8 cellular contexts compared by ENCODE assay signal in the genomic region with DNA sequence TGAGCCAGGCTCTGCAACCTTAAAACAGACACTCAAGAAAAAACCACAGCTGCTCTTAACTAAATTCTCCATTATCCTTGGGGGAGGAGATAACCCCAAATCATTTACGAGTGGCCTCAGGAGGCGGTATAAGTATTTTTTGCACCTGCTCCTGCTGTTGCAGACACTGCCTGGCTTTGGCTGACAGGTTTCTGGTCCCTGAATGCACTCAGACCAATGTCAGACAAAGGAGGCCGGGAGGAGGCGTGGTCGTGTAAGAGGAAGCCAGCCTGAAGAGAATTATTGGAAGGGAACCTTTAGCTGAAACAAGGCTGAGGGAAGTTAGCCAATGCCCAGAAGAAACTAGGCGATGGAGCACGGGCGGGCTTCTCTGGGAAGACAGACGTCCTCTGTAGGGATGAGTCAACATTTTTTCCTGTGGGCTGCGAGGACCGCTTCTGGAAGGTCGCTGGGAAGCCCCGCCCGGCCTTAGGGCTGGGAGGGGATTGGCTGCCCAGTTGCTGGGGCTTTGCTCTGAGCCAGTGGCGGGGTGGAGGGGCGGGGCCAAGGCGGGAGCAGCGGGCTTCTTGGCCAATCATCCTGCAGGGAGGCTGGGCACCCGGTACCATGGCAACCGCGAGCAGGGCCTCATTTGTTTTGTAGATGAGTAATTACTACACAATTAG.
A peak's percentile ranks its signal among the peaks of the same experiment; 100 is the strongest.
DNase-seq lines count a peak whose midpoint lies in the region; ATAC-seq and TF ChIP-seq lines count a peak whose summit lies in the region.

No MANE protein-coding gene starts in this region.

- H3K27me3 ChIP-seq in transverse colon: no peaks in the 10 kb centered on the region

- H3K36me3 Mint-ChIP-seq in Calu3 (ENCODE audit: insufficient read depth, unreplicated experiment) (peaks cover 12% of the 10 kb centered on the region), nephron (ENCODE audit: low read depth) (peaks cover 11% of the 10 kb centered on the region)
- no peaks in the 10 kb centered on the region for H3K36me3 Mint-ChIP-seq in activated naive CD8-positive, alpha-beta T cell treated with anti-CD3 and anti-CD28 coated beads, Interleukin-2, amount 50 U/mL, for 24 hours (ENCODE audit: low read depth)

- H3K27ac ChIP-seq in transverse colon: peak overlapping the region; percentile 71 to 79 (median 76)

- H3K27me3 Mint-ChIP-seq in Calu3 (ENCODE audit: unreplicated experiment) (no peaks in the 10 kb centered on the region), nephron (ENCODE audit: low read depth) (peaks cover 7% of the 10 kb centered on the region)
- H3K27me3 Mint-ChIP-seq in activated naive CD8-positive, alpha-beta T cell treated with anti-CD3 and anti-CD28 coated beads, Interleukin-2, amount 50 U/mL, for 24 hours: no peaks in the 10 kb centered on the region

- H3K36me3 ChIP-seq in transverse colon: no peaks in the 10 kb centered on the region

- H3K27ac Mint-ChIP-seq in Calu3 (ENCODE audit: unreplicated experiment): peak overlapping the region; percentile 88
- H3K27ac Mint-ChIP-seq in activated naive CD8-positive, alpha-beta T cell treated with anti-CD3 and anti-CD28 coated beads, Interleukin-2, amount 50 U/mL, for 24 hours: no peak overlapping the region
- H3K27ac Mint-ChIP-seq in nephron: peak overlapping the region; percentile 88 to 96 (median 94)

- 30% methylated on average over 21 of the region's 21 CpGs; no CpG with 5 or more reads in 1 of the 2 donors for WGBS in transverse colon (ENCODE audit: low coverage in 1 of 2), 2 donors

- in situ Hi-C loops in transverse colon (cut with MboI; ENCODE audit: low pct_ligation_motif_present in 1 of 4, low pct_unique_long_range_greater_than_20kb in 1 of 4, low sequenced_read_pairs in 3 of 4): loop anchor here in 1 of 4 donors (10.0 kb wide), 1 partner anchor 418 kb away; no protein-coding TSS in a partner anchor

- H3K4me1 Mint-ChIP-seq in Calu3 (ENCODE audit: low read depth, unreplicated experiment): peaks cover 10% of the 10 kb centered on the region
- H3K4me1 Mint-ChIP-seq in activated naive CD8-positive, alpha-beta T cell treated with anti-CD3 and anti-CD28 coated beads, Interleukin-2, amount 50 U/mL, for 24 hours: peaks cover 2% of the 10 kb centered on the region
- H3K4me1 Mint-ChIP-seq in nephron: peaks cover 61% of the 10 kb centered on the region

- H3K9me3 ChIP-seq in transverse colon: no peaks in the 10 kb centered on the region

- DNase-seq in Calu3 (peak; percentile 97), HT1080 (ENCODE audit: low read depth) (peak; percentile 100), NOMO-1 (lab: John Stamatoyannopoulos, UW; ENCODE audit: unreplicated experiment in 2 of 2) (peak; percentile 94 to 99), globus pallidus (ENCODE audit: low spot score) (peak; percentile 99), transverse colon (peak; percentile 87)
- peak; percentile 40 for DNase-seq in activated naive CD8-positive, alpha-beta T cell treated with anti-CD3 and anti-CD28 coated beads, Interleukin-2, amount 50 U/mL, for 24 hours
- no peak for DNase-seq in activated CD8-positive, alpha-beta memory T cell treated with anti-CD3 and anti-CD28 coated beads, Interleukin-2, amount 50 U/mL, for 48 hours

- peak overlapping the region in 2 of 4 donors; percentile 24 to 28 for H3K4me3 ChIP-seq in transverse colon

- peak overlapping the region; percentile 70 for H3K4me3 Mint-ChIP-seq in Calu3 (ENCODE audit: low read depth, unreplicated experiment)
- H3K4me3 Mint-ChIP-seq in activated naive CD8-positive, alpha-beta T cell treated with anti-CD3 and anti-CD28 coated beads, Interleukin-2, amount 50 U/mL, for 24 hours: no peak overlapping the region
- H3K4me3 Mint-ChIP-seq in nephron: peak overlapping the region; percentile 74 to 81 (median 78)

- CTCF ChIA-PET in Calu3 (lab: Charles Lee): interaction anchor here (0.5 to 1.9 kb wide), 2 partner anchors 9 to 1164 kb away, joined by 5 to 9 read pairs; no protein-coding TSS in a partner anchor

- H3K9me3 Mint-ChIP-seq in Calu3 (ENCODE audit: low read depth, unreplicated experiment) (no peaks in the 10 kb centered on the region), nephron (no peaks in the 10 kb centered on the region)
- H3K9me3 Mint-ChIP-seq in activated naive CD8-positive, alpha-beta T cell treated with anti-CD3 and anti-CD28 coated beads, Interleukin-2, amount 50 U/mL, for 24 hours: no peaks in the 10 kb centered on the region

- intact Hi-C loops in Calu3 (cut with micrococcal nuclease; ENCODE audit: unreplicated experiment) (no loop called here), transverse colon (cut with DNase I; ENCODE audit: low total_unique reads) (no loop called here)

- TF ChIP-seq POLR2A in transverse colon (IDR thresholded peaks at IDR 0.05): no peak

- no peak for TF ChIP-seq EP300 in transverse colon (IDR thresholded peaks at IDR 0.05; ENCODE audit: low read depth)

- H3K4me1 ChIP-seq in transverse colon: peaks cover 4 to 7% (median 5%) of the 10 kb centered on the region in 4 donors

- TF ChIP-seq CTCF in Calu3 (IDR thresholded peaks at IDR 0.05; ENCODE audit: unreplicated experiment) (no peak), nephron (IDR thresholded peaks at IDR 0.05; ENCODE audit: unreplicated experiment in 3 of 3) (peak in 1 of 3 experiments; percentile 7), transverse colon (IDR thresholded peaks at IDR 0.05) (no peak)

- BruUV-seq in Calu3 (replicated peaks; lab: Mats Ljungman, UMichigan): no TSS peak

- peak; percentile 38 for ATAC-seq in activated naive CD8-positive, alpha-beta T cell treated with anti-CD3 and anti-CD28 coated beads, Interleukin-2, amount 50 U/mL, for 24 hours
